ENCODE assay signal across 14 cellular contexts in the genomic region with DNA sequence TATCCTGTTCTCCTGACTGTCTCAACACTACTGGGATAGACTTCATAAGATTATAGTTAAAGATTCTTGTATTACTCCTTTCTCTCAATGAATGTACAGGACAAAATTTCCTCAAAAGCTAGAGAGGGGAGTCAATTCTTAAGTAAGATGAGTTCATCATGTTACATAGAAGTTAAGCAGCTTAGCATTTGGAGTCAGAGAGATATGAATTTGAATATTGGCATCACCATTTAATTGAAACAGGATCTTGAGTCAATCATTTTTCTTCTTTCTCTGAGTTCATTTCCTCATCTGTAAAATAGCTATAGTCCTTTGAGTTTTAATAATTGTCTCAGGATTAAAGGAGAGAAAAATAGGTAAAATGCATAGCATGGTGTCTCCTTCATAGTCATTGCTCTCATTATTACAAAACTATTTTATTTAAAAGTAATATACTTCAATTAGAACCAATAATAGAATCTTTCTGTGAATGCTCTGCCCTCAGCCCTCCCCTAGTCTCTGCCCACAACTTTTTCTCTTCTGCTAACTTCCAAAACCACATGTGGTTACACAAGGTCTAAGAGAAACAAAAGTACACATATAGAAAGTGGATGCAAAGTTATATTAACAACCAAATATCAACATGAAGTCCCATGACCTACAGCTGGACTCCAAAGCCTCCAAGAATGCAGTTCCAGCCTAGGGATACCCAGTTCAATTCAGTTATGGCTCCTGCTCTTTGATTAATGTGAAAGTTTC.
"Had no signal": no experiment of that assay in that cellular context is flagged by ENCODE, and none has a peak within 500 bp of the region (broad histone marks: within the 10 kb centered on the region; RNA-seq: fewer than 3 reads in every experiment).

No MANE protein-coding gene starts in this region.

- DNase-seq: activated CD4-positive, alpha-beta T cell treated with anti-CD3 and anti-CD28 coated beads, Interleukin-2, amount 50 U/mL, for 4 hours; activated naive CD4-positive, alpha-beta T cell; activated naive CD8-positive, alpha-beta T cell treated with anti-CD3 and anti-CD28 coated beads, Interleukin-2, amount 10 ng/mL, durations not matched to agents 7 days and 5 days; activated T-cell treated with anti-CD3 and anti-CD28 coated beads for 4 hours; anterior cingulate cortex; heart right ventricle; left cardiac atrium; midbrain; ovary; sigmoid colon; stimulated activated CD4-positive, alpha-beta T cell treated with anti-CD3 and anti-CD28 coated beads, Interleukin-12 subunit alpha, Interleukin-12 subunit beta, amount 100 ng/mL, for 4 hours; stimulated activated CD4-positive, alpha-beta T cell treated with anti-CD3 and anti-CD28 coated beads, Interleukin-2, amount 100 ng/mL, for 24 hours; T-helper 2 cell had no signal

- ATAC-seq: gastroesophageal sphincter, left cardiac atrium had no signal
